In the genomic region with DNA sequence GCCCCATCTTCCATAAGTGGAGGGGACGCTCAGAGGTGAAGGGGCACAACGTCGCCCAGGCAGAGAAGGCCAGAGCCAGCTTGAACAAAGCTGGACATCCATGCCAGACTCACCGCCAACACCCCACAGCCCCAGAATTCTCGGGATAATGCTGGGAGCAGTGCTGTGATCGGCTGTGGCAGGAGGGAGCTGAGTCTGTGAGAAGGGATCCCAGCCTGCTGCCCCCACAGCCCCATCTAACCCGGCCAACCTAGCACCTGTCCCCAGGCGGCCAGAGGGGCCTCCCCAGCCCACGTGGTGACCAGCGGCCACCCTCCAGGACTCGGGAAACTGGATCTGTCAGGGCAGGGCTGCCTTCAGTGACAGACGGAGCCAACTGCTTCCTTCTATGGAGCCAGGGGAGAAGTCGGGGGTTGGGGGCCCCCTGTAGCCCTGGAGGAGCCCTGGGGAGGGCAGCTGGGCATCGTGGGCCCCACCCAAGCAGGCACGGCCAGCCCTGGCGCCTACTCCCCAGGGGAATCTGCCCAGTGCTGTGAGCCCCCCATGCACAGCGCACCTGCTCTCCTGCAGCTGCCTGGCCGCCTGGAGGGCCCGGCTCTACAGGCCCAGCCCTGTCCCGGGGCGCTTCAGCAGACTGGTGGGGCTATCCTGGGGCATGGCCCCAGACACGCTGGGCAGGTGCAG, we compare ENCODE assay signal across 19 cellular contexts. TPM values are rescaled to one million over a fixed set of nuclear protein-coding genes. Genes with fewer than 3 reads are reported as not detected.
DNase-seq lines count a peak whose midpoint lies in the region; ATAC-seq, FAIRE-seq and TF ChIP-seq lines count a peak whose summit lies in the region.
"Had no signal": no experiment of that assay in that cellular context is flagged by ENCODE, and none has a peak within 500 bp of the region (broad histone marks: within the 10 kb centered on the region; RNA-seq: fewer than 3 reads in every experiment).

No MANE protein-coding gene starts in this region.

- no peak for TF ChIP-seq CTCF in K562 (IDR thresholded peaks at IDR 0.05 in 2 of 3, conservative IDR thresholded peaks at IDR 0.05 in 1 of 3; ENCODE audit: insufficient read depth in 2 of 3, low read depth in 1 of 3, low read length in 3 of 3)
- TF ChIP-seq CTCF in mesothelial cell of epicardium (IDR thresholded peaks at IDR 0.05; ENCODE audit: unreplicated experiment), result no peak
- no peak for TF ChIP-seq CTCF in stomach (IDR thresholded peaks at IDR 0.05)

- peak overlapping the region in 1 of 2 experiments; percentile 40; a peak in 1 of 4 replicates for H3K9ac ChIP-seq in K562 (ENCODE audit: insufficient read depth in 1 of 2, low read depth in 2 of 2, low read length in 2 of 2)

- intact Hi-C loops in K562 (cut with micrococcal nuclease) (no loop called here), stomach (cut with DNase I; ENCODE audit: low total_unique reads) (loop anchor here (5.0 kb wide), 1 partner anchor 35 kb away; a partner anchor contains a TSS)
- intact Hi-C loops in CD4-positive, alpha-beta memory T cell (cut with micrococcal nuclease), result loop anchor here (10.0 kb wide), 1 partner anchor 333 kb away; no protein-coding TSS in a partner anchor

- H3K27ac ChIP-seq in K562 (ENCODE audit: extremely low read depth, low read depth, low read length) (no peak overlapping the region), stomach (no peak overlapping the region)
- no peak overlapping the region for H3K27ac ChIP-seq in CD4-positive, alpha-beta memory T cell (ENCODE audit: low read depth, low read length)
- H3K27ac ChIP-seq: brain microvascular endothelial cell, left lung had no signal

- no peak for ATAC-seq in activated CD8-positive, alpha-beta memory T cell treated with anti-CD3 and anti-CD28 coated beads, Interleukin-2, amount 10 ng/mL, durations not matched to agents 7 days and 5 days
- ATAC-seq in K562, result no peak
- no peak for ATAC-seq in GM19395 (IDR thresholded peaks at IDR 0.05; ENCODE audit: unreplicated experiment)
- no peak for ATAC-seq in stimulated activated effector memory CD8-positive, alpha-beta T cell treated with anti-CD3 and anti-CD28 coated beads, Interleukin-12 subunit alpha, Interleukin-12 subunit beta, amount 100 ng/mL, for 72 hours
- ATAC-seq: GM12878; left lung; naive thymus-derived CD8-positive, alpha-beta T cell had no signal

- peaks cover 7 to 52% of the 10 kb centered on the region in 2 experiments; a peak in 3 of 5 replicates for H3K4me1 ChIP-seq in K562 (replicated peaks in 1 of 2; ENCODE audit: control insufficient read depth in 2 of 2, insufficient read depth in 2 of 2, low read length in 2 of 2)
- H3K4me1 ChIP-seq in stomach, result peaks cover 63 to 99% (median 97%) of the 10 kb centered on the region in 4 donors
- peaks cover 51% of the 10 kb centered on the region for H3K4me1 ChIP-seq in CD4-positive, alpha-beta memory T cell (ENCODE audit: insufficient read depth, low read length)

- H3K9me3 Mint-ChIP-seq in activated CD8-positive, alpha-beta memory T cell treated with anti-CD3 and anti-CD28 coated beads, Interleukin-2, amount 10 ng/mL, durations not matched to agents 7 days and 5 days (ENCODE audit: low read depth), result no peaks in the 10 kb centered on the region
- H3K9me3 Mint-ChIP-seq in mesothelial cell of epicardium, result no peaks in the 10 kb centered on the region
- no peaks in the 10 kb centered on the region for H3K9me3 Mint-ChIP-seq in CD4-positive, alpha-beta memory T cell
- no peaks in the 10 kb centered on the region for H3K9me3 Mint-ChIP-seq in stimulated activated effector memory CD8-positive, alpha-beta T cell treated with anti-CD3 and anti-CD28 coated beads, Interleukin-12 subunit alpha, Interleukin-12 subunit beta, amount 100 ng/mL, for 72 hours
- H3K9me3 Mint-ChIP-seq: activated B cell treated with CpG ODN at 0.5 μM for 24 hours; activated naive CD4-positive, alpha-beta T cell treated with anti-CD3 and anti-CD28 coated beads, Interleukin-2, amount 50 U/mL, for 24 hours; naive thymus-derived CD8-positive, alpha-beta T cell had no signal

- CTCF ChIA-PET in activated CD8-positive, alpha-beta memory T cell treated with anti-CD3 and anti-CD28 coated beads, Interleukin-2, amount 10 ng/mL, durations not matched to agents 7 days and 5 days (lab: Charles Lee), result interaction anchor here (0.6 kb wide), 1 partner anchor 44 kb away, joined by 3 read pairs; no protein-coding TSS in a partner anchor
- CTCF ChIA-PET in K562 (lab: Yijun Ruan, JAX; ENCODE audit: low intra/inter-chr PET ratio), result no interaction called here
- CTCF ChIA-PET in CD4-positive, alpha-beta memory T cell (lab: Charles Lee; ENCODE audit: partially characterized antibody), result interaction anchor here (0.5 kb wide), 1 partner anchor 30 kb away, joined by 3 read pairs; no protein-coding TSS in a partner anchor

- DNase-seq in activated CD8-positive, alpha-beta memory T cell treated with anti-CD3 and anti-CD28 coated beads, Interleukin-2, amount 50 U/mL, for 48 hours, result peak; percentile 43
- no peak for DNase-seq in activated CD8-positive, alpha-beta memory T cell treated with anti-CD3 and anti-CD28 coated beads, Interleukin-2, amount 10 ng/mL, durations not matched to agents 7 days and 5 days
- DNase-seq in K562 (ENCODE audit: extremely low read depth in 1 of 4, low spot score in 3 of 4) (no peak), mesothelial cell of epicardium (ENCODE audit: low spot score in 2 of 2, unreplicated experiment in 2 of 2) (peak in 1 of 2 experiments; percentile 36), stomach (peak; percentile 60)
- DNase-seq in CD4-positive, alpha-beta memory T cell, result no peak
- DNase-seq in stimulated activated effector memory CD8-positive, alpha-beta T cell treated with anti-CD3 and anti-CD28 coated beads, Interleukin-12 subunit alpha, Interleukin-12 subunit beta, amount 100 ng/mL, for 72 hours (ENCODE audit: low spot score in 2 of 2), result no peak
- DNase-seq: brain microvascular endothelial cell; hypothalamus; left lung; naive thymus-derived CD8-positive, alpha-beta T cell; NCI-H82; stimulated activated CD4-positive, alpha-beta T cell treated with anti-CD3 and anti-CD28 coated beads, Interleukin-4, amount 100 ng/mL, for 1 hour; T-helper 1 cell had no signal

- no TSS peak for BruUV-seq in K562 (replicated peaks; lab: Mats Ljungman, UMichigan)

- H4K20me1 ChIP-seq in K562 (replicated peaks; ENCODE audit: control insufficient read depth, insufficient read depth, low read length), result peaks cover 46% of the 10 kb centered on the region

- no peak for TF ChIP-seq RAD21 in K562 (CRISPR knock-in tag; conservative IDR thresholded peaks at IDR 0.05 in 1 of 2, IDR thresholded peaks at IDR 0.05 in 1 of 2)

- H3K4me3 ChIP-seq in K562, result no peak overlapping the region
- peak overlapping the region in 1 of 4 donors; percentile 9 for H3K4me3 ChIP-seq in stomach
- H3K4me3 ChIP-seq in CD4-positive, alpha-beta memory T cell (ENCODE audit: low read length in 2 of 2), result no peak overlapping the region
- H3K4me3 ChIP-seq: GM12878, left lung, tibial nerve had no signal

- H3K36me3 ChIP-seq in K562 (ENCODE audit: control insufficient read depth, insufficient read depth, low read length), result no peaks in the 10 kb centered on the region
- no peaks in the 10 kb centered on the region for H3K36me3 ChIP-seq in stomach
- no peaks in the 10 kb centered on the region for H3K36me3 ChIP-seq in CD4-positive, alpha-beta memory T cell (ENCODE audit: insufficient read depth, low read length)
- H3K36me3 ChIP-seq: brain microvascular endothelial cell, left lung, tibial nerve had no signal

- H3K4me1 Mint-ChIP-seq in activated CD8-positive, alpha-beta memory T cell treated with anti-CD3 and anti-CD28 coated beads, Interleukin-2, amount 10 ng/mL, durations not matched to agents 7 days and 5 days, result peaks cover 25% of the 10 kb centered on the region
- H3K4me1 Mint-ChIP-seq in mesothelial cell of epicardium, result peaks cover 54% of the 10 kb centered on the region
- H3K4me1 Mint-ChIP-seq in CD4-positive, alpha-beta memory T cell, result peaks cover 29 to 75% (median 60%) of the 10 kb centered on the region in 4 donors
- H3K4me1 Mint-ChIP-seq in stimulated activated effector memory CD8-positive, alpha-beta T cell treated with anti-CD3 and anti-CD28 coated beads, Interleukin-12 subunit alpha, Interleukin-12 subunit beta, amount 100 ng/mL, for 72 hours, result peaks cover 82% of the 10 kb centered on the region

- H3K9me1 ChIP-seq in K562 (ENCODE audit: control insufficient read depth, insufficient read depth, low read length), result peaks cover 6% of the 10 kb centered on the region

- peaks cover 58% of the 10 kb centered on the region for H3K79me2 ChIP-seq in K562 (ENCODE audit: control insufficient read depth, insufficient read depth, low read length)

- TF ChIP-seq POLR2A in K562 (conservative IDR thresholded peaks at IDR 0.05), result no peak
- TF ChIP-seq POLR2A in stomach (IDR thresholded peaks at IDR 0.05), result no peak

- no peak overlapping the region for H3K27ac Mint-ChIP-seq in activated CD8-positive, alpha-beta memory T cell treated with anti-CD3 and anti-CD28 coated beads, Interleukin-2, amount 10 ng/mL, durations not matched to agents 7 days and 5 days
- peak overlapping the region; percentile 61 for H3K27ac Mint-ChIP-seq in mesothelial cell of epicardium
- H3K27ac Mint-ChIP-seq in CD4-positive, alpha-beta memory T cell, result no peak overlapping the region
- H3K27ac Mint-ChIP-seq in stimulated activated effector memory CD8-positive, alpha-beta T cell treated with anti-CD3 and anti-CD28 coated beads, Interleukin-12 subunit alpha, Interleukin-12 subunit beta, amount 100 ng/mL, for 72 hours, result no peak overlapping the region
- H3K27ac Mint-ChIP-seq: activated B cell treated with CpG ODN at 0.5 μM for 24 hours; activated naive CD4-positive, alpha-beta T cell treated with anti-CD3 and anti-CD28 coated beads, Interleukin-2, amount 50 U/mL, for 24 hours had no signal

- no peak overlapping the region for H3K4me3 Mint-ChIP-seq in activated CD8-positive, alpha-beta memory T cell treated with anti-CD3 and anti-CD28 coated beads, Interleukin-2, amount 10 ng/mL, durations not matched to agents 7 days and 5 days
- no peak overlapping the region for H3K4me3 Mint-ChIP-seq in mesothelial cell of epicardium
- H3K4me3 Mint-ChIP-seq in CD4-positive, alpha-beta memory T cell, result no peak overlapping the region
- H3K4me3 Mint-ChIP-seq in stimulated activated effector memory CD8-positive, alpha-beta T cell treated with anti-CD3 and anti-CD28 coated beads, Interleukin-12 subunit alpha, Interleukin-12 subunit beta, amount 100 ng/mL, for 72 hours, result no peak overlapping the region
- H3K4me3 Mint-ChIP-seq: activated B cell treated with CpG ODN at 0.5 μM for 24 hours; activated naive CD4-positive, alpha-beta T cell treated with anti-CD3 and anti-CD28 coated beads, Interleukin-2, amount 50 U/mL, for 24 hours had no signal

- no peak overlapping the region for H2AFZ ChIP-seq in K562 (ENCODE audit: low read depth, low read length)

- POLR2A ChIA-PET in K562 (lab: Yijun Ruan, JAX), result interaction anchor here (0.6 to 0.8 kb wide), 2 partner anchors 15 to 1997 kb away, joined by 4 to 5 read pairs; no protein-coding TSS in a partner anchor
- POLR2A ChIA-PET in CD4-positive, alpha-beta memory T cell (lab: Charles Lee; ENCODE audit: partially characterized antibody), result interaction anchor here (0.5 kb wide), 1 partner anchor 103 kb away, joined by 3 read pairs; a partner anchor contains a TSS

- no peak overlapping the region for H3K4me2 ChIP-seq in K562 (ENCODE audit: insufficient read depth, low read length)

- TF ChIP-seq EP300 in K562 (IDR thresholded peaks at IDR 0.05; ENCODE audit: low read length) (no peak), stomach (IDR thresholded peaks at IDR 0.05) (no peak)

- no peak for FAIRE-seq in K562 (lab: Jason Lieb, UNC)
- FAIRE-seq: GM12878 had no signal

- no peaks in the 10 kb centered on the region for H3K9me3 ChIP-seq in K562 (replicated peaks; ENCODE audit: control insufficient read depth, insufficient read depth, low read depth, low read length)
- no peaks in the 10 kb centered on the region for H3K9me3 ChIP-seq in stomach
- no peaks in the 10 kb centered on the region for H3K9me3 ChIP-seq in CD4-positive, alpha-beta memory T cell (ENCODE audit: control insufficient read depth in 1 of 2, low read length in 2 of 2)
- H3K9me3 ChIP-seq: left lung, tibial nerve had no signal

- no peaks in the 10 kb centered on the region for H3K27me3 ChIP-seq in K562 (ENCODE audit: control insufficient read depth in 2 of 2, insufficient read depth in 2 of 2, low read length in 2 of 2)
- H3K27me3 ChIP-seq in stomach, result no peaks in the 10 kb centered on the region
- H3K27me3 ChIP-seq in CD4-positive, alpha-beta memory T cell (ENCODE audit: insufficient read depth, low read length), result no peaks in the 10 kb centered on the region
- H3K27me3 ChIP-seq: brain microvascular endothelial cell, left lung, tibial nerve had no signal

- in situ Hi-C loops in K562 (cut with MboI), result no loop called here

- 80% methylated on average over 20 of the region's 22 CpGs for WGBS in K562 (ENCODE audit: insufficient coverage, low coverage, missing lambda C conversion rate)
- 39 to 69% (median 45%) methylated on average over 12 to 22 of the region's 22 CpGs for WGBS in stomach, 5 donors

- H3K27me3 Mint-ChIP-seq in activated CD8-positive, alpha-beta memory T cell treated with anti-CD3 and anti-CD28 coated beads, Interleukin-2, amount 10 ng/mL, durations not matched to agents 7 days and 5 days, result no peaks in the 10 kb centered on the region
- no peaks in the 10 kb centered on the region for H3K27me3 Mint-ChIP-seq in mesothelial cell of epicardium (ENCODE audit: low read depth)
- no peaks in the 10 kb centered on the region for H3K27me3 Mint-ChIP-seq in CD4-positive, alpha-beta memory T cell
- H3K27me3 Mint-ChIP-seq: activated B cell treated with CpG ODN at 0.5 μM for 24 hours; activated naive CD4-positive, alpha-beta T cell treated with anti-CD3 and anti-CD28 coated beads, Interleukin-2, amount 50 U/mL, for 24 hours; naive thymus-derived CD8-positive, alpha-beta T cell had no signal

- no peaks in the 10 kb centered on the region for H3K36me3 Mint-ChIP-seq in activated CD8-positive, alpha-beta memory T cell treated with anti-CD3 and anti-CD28 coated beads, Interleukin-2, amount 10 ng/mL, durations not matched to agents 7 days and 5 days
- H3K36me3 Mint-ChIP-seq in mesothelial cell of epicardium, result peaks cover 3% of the 10 kb centered on the region
- peaks cover 0 to 13% of the 10 kb centered on the region in 2 donors for H3K36me3 Mint-ChIP-seq in CD4-positive, alpha-beta memory T cell
- H3K36me3 Mint-ChIP-seq in stimulated activated effector memory CD8-positive, alpha-beta T cell treated with anti-CD3 and anti-CD28 coated beads, Interleukin-12 subunit alpha, Interleukin-12 subunit beta, amount 100 ng/mL, for 72 hours, result no peaks in the 10 kb centered on the region
- H3K36me3 Mint-ChIP-seq: activated naive CD4-positive, alpha-beta T cell treated with anti-CD3 and anti-CD28 coated beads, Interleukin-2, amount 50 U/mL, for 24 hours; naive thymus-derived CD8-positive, alpha-beta T cell had no signal

RNA-seq across cellular contexts. Expression of a gene that starts 6.0 kb away (rescaled TPM):
- 10 to 100 TPM; 33.3 to 43.5 TPM for total RNA-seq in activated CD8-positive, alpha-beta memory T cell treated with anti-CD3 and anti-CD28 coated beads, Interleukin-2, amount 10 ng/mL, durations not matched to agents 7 days and 5 days
- 18.5 and 32.2 TPM in 2 replicates for total RNA-seq in K562 (2011; cell fraction: chromatin; rRNA removed; ENCODE audit: low replicate concordance)
- 19.6 and 19.7 TPM in 2 replicates for total RNA-seq in K562 (2011; cell fraction: nucleolus; rRNA removed)
- total RNA-seq in K562 (2011; cell fraction: nucleoplasm; rRNA removed), result 11.3 and 13.2 TPM in 2 replicates
- total RNA-seq in K562 (2014; rRNA removed) (10.9 and 13.4 TPM in 2 replicates), K562 (2014; rRNA removed; fragmentation: Illumina TruSeq; extraction: Trizol) (2.8 and 3.5 TPM in 2 replicates), K562 (2015; rRNA removed; fragmentation: Illumina TruSeq; extraction: Trizol) (4.2 and 5.9 TPM in 2 replicates), K562 (2021) (37.1 and 38.1 TPM in 2 replicates), mesothelial cell of epicardium (83.7 to 90.0 TPM (median 87.5 TPM) in 3 replicates), stomach (10 to 100 TPM; 14.5 to 29.0 (median 22.6) TPM)
- polyA plus RNA-seq in K562 (2011; rRNA removed) (4.0 and 4.9 TPM in 2 replicates), K562 (2014; fragmentation: Illumina TruSeq; extraction: Trizol) (7.1 and 11.4 TPM in 2 replicates), K562 (2014; fragmentation: Nextera tagmentation; extraction: Ambion mirVana) (1 to 10 TPM in 1 of 2 experiments, under 1 TPM in 1; 0.82 to 3.1 TPM), K562 (2014; rRNA removed) (8.5 and 8.8 TPM in 2 replicates), stomach (1 to 10 TPM; 6.4 to 8.3 (median 7.9) TPM)
- polyA plus RNA-seq in K562 (2011; cell fraction: cytosol; rRNA removed), result 3.6 and 8.4 TPM in 2 replicates
- polyA plus RNA-seq in K562 (2011; cell fraction: nucleus; rRNA removed), result 9.8 and 12.8 TPM in 2 replicates
- polyA plus RNA-seq in K562 (2012), result 13.7 and 16.2 TPM in 2 replicates
- 5.2 and 5.5 TPM in 2 replicates for polyA minus RNA-seq in K562 (2011; rRNA and poly(A)+ RNA removed)
- 22.5 and 23.8 TPM in 2 replicates for polyA minus RNA-seq in K562 (2011; cell fraction: cytosol; rRNA and poly(A)+ RNA removed)
- polyA minus RNA-seq in K562 (2011; cell fraction: nucleus; rRNA and poly(A)+ RNA removed), result 8.8 and 10.9 TPM in 2 replicates
- 10 to 100 TPM; 40.8 to 48.5 TPM for total RNA-seq in CD4-positive, alpha-beta memory T cell
- polyA plus RNA-seq in CD4-positive, alpha-beta memory T cell, result 10 to 100 TPM; 16.0 to 20.2 TPM

RNA-seq across cellular contexts. Expression of a gene that starts 36.5 kb away (rescaled TPM):
- total RNA-seq in activated CD8-positive, alpha-beta memory T cell treated with anti-CD3 and anti-CD28 coated beads, Interleukin-2, amount 10 ng/mL, durations not matched to agents 7 days and 5 days, result 10 to 100 TPM; 12.5 to 14.5 TPM
- 5.2 and 12.0 TPM in 2 replicates for total RNA-seq in K562 (2011; cell fraction: chromatin; rRNA removed; ENCODE audit: low replicate concordance)
- total RNA-seq in K562 (2011; cell fraction: nucleolus; rRNA removed), result 5.4 and 7.3 TPM in 2 replicates
- 7.1 and 8.9 TPM in 2 replicates for total RNA-seq in K562 (2011; cell fraction: nucleoplasm; rRNA removed)
- total RNA-seq in K562 (2014; rRNA removed), result 7.5 and 10.3 TPM in 2 replicates
- total RNA-seq in K562 (2014; rRNA removed; fragmentation: Illumina TruSeq; extraction: Trizol), result 4.8 and 4.9 TPM in 2 replicates
- 3.1 and 3.4 TPM in 2 replicates for total RNA-seq in K562 (2015; rRNA removed; fragmentation: Illumina TruSeq; extraction: Trizol)
- 8.7 and 9.2 TPM in 2 replicates for total RNA-seq in K562 (2021)
- 4.1 and 5.9 TPM in 2 replicates for polyA plus RNA-seq in K562 (2011; rRNA removed)
- polyA plus RNA-seq in K562 (2011; cell fraction: cytosol; rRNA removed), result 4.6 and 5.2 TPM in 2 replicates
- polyA plus RNA-seq in K562 (2011; cell fraction: nucleus; rRNA removed), result 4.3 and 6.5 TPM in 2 replicates
- 5.6 and 8.1 TPM in 2 replicates for polyA plus RNA-seq in K562 (2012)
- 7.9 and 8.6 TPM in 2 replicates for polyA plus RNA-seq in K562 (2014; fragmentation: Illumina TruSeq; extraction: Trizol)
- polyA plus RNA-seq in K562 (2014; fragmentation: Nextera tagmentation; extraction: Ambion mirVana), result 1 to 10 TPM; 1.1 to 1.7 TPM
- polyA plus RNA-seq in K562 (2014; rRNA removed), result 6.4 and 10.3 TPM in 2 replicates
- polyA minus RNA-seq in K562 (2011; rRNA and poly(A)+ RNA removed), result 2.5 and 3.2 TPM in 2 replicates
- 4.4 and 7.0 TPM in 2 replicates for polyA minus RNA-seq in K562 (2011; cell fraction: cytosol; rRNA and poly(A)+ RNA removed)
- 4.0 and 4.4 TPM in 2 replicates for polyA minus RNA-seq in K562 (2011; cell fraction: nucleus; rRNA and poly(A)+ RNA removed)
- 14.3 to 16.4 TPM (median 16.1 TPM) in 3 replicates for total RNA-seq in mesothelial cell of epicardium
- total RNA-seq in stomach, result 10 to 100 TPM in 1 of 5 donors, 1 to 10 TPM in 3, not detected in 1; 2.4 to 12.0 (median 4.4) TPM
- polyA plus RNA-seq in stomach, result 1 to 10 TPM; 4.7 to 9.0 (median 8.2) TPM
- total RNA-seq in CD4-positive, alpha-beta memory T cell, result 10 to 100 TPM; 18.3 to 21.5 TPM
- 10 to 100 TPM; 18.4 to 33.1 TPM for polyA plus RNA-seq in CD4-positive, alpha-beta memory T cell

Comparison
In these comparisons a context has a peak if more than half of its experiments do, and no peak if none do; other contexts are left out.
1. DNase-seq: peak in activated CD8-positive, alpha-beta memory T cell treated with anti-CD3 and anti-CD28 coated beads, Interleukin-2, amount 50 U/mL, for 48 hours (single experiment) and stomach (single experiment); none in activated CD8-positive, alpha-beta memory T cell treated with anti-CD3 and anti-CD28 coated beads, Interleukin-2, amount 10 ng/mL, durations not matched to agents 7 days and 5 days (single experiment), K562 (0 of 4), CD4-positive, alpha-beta memory T cell (0 of 5) and stimulated activated effector memory CD8-positive, alpha-beta T cell treated with anti-CD3 and anti-CD28 coated beads, Interleukin-12 subunit alpha, Interleukin-12 subunit beta, amount 100 ng/mL, for 72 hours (0 of 2).